In genomic region chr1:212310383-212310782, GRCh38 we compare ENCODE assay signal across 21 cellular contexts. TPM values are rescaled to one million over a fixed set of nuclear protein-coding genes. Genes with fewer than 3 reads are reported as not detected.
A peak's percentile ranks its signal among the peaks of the same experiment; 100 is the strongest.
DNase-seq lines count a peak whose midpoint lies in the region; ATAC-seq and TF ChIP-seq lines count a peak whose summit lies in the region.
"Had no signal": no experiment of that assay in that cellular context is flagged by ENCODE, and none has a peak within 500 bp of the region (broad histone marks: within the 10 kb centered on the region; RNA-seq: fewer than 3 reads in every experiment).

No MANE protein-coding gene starts in this region.

- CTCF ChIA-PET in MCF 10A (lab: Yijun Ruan, JAX) (interaction anchor here (0.5 to 7.1 kb wide), 15 partner anchors 9 to 275 kb away, joined by 3 to 177 read pairs (median 4); partner anchors contain the start of genes DTL and INTS7), Panc1 (lab: Charles Lee) (interaction anchor here (0.6 kb wide), 1 partner anchor 19 kb away, joined by 3 read pairs; no protein-coding TSS in a partner anchor)

- in situ Hi-C loops in Panc1 (cut with HindIII; ENCODE audit: low pct_unique_long_range_greater_than_20kb, low sequenced_read_pairs), result no loop called here

- no peak overlapping the region for H3K4me3 ChIP-seq in breast epithelium
- H3K4me3 ChIP-seq in Panc1 (ENCODE audit: low read depth in 2 of 2, low read length in 2 of 2), result no peak overlapping the region
- no peak overlapping the region for H3K4me3 ChIP-seq in prostate gland
- H3K4me3 ChIP-seq: A549, heart right ventricle, mucosa of descending colon had no signal

- TF ChIP-seq CTCF in MCF 10A (IDR thresholded peaks at IDR 0.05; ENCODE audit: unreplicated experiment) (no peak), breast epithelium (IDR thresholded peaks at IDR 0.05) (no peak), Panc1 (IDR thresholded peaks at IDR 0.05) (no peak), prostate gland (IDR thresholded peaks at IDR 0.05) (no peak)

- no peaks in the 10 kb centered on the region for H3K4me1 ChIP-seq in breast epithelium
- H3K4me1 ChIP-seq in Panc1 (ENCODE audit: control insufficient read depth, insufficient read depth, low read length), result peaks cover 25% of the 10 kb centered on the region
- H3K4me1 ChIP-seq in prostate gland (replicated peaks), result no peaks in the 10 kb centered on the region

- DNase-seq in MCF 10A (ENCODE audit: unreplicated experiment) (no peak), breast epithelium (ENCODE audit: low spot score in 2 of 2) (no peak), Panc1 (ENCODE audit: low read depth, low spot score) (no peak), immature natural killer cell (no peak), substantia nigra (lab: John Stamatoyannopoulos, UW) (no peak), prostate gland (ENCODE audit: low spot score) (no peak), KG1 (lab: John Stamatoyannopoulos, UW) (no peak), GDM1 (lab: John Stamatoyannopoulos, UW) (no peak)
- DNase-seq: heart right ventricle; Karpas-422; mucosa of descending colon; NCI-H1105; NCI-H2107; NCI-H524; occipital lobe; right cardiac atrium; SK-N-SH; stimulated activated CD4-positive, alpha-beta T cell treated with anti-CD3 and anti-CD28 coated beads, Interleukin-12 subunit alpha, Interleukin-12 subunit beta, amount 100 ng/mL, for 4 hours had no signal

- no peak for ATAC-seq in Panc1
- ATAC-seq: A549, right cardiac atrium had no signal

- H3K27ac ChIP-seq in breast epithelium (peak overlapping the region in 1 of 2 donors; percentile 64), Panc1 (ENCODE audit: low read length) (peak overlapping the region; percentile 31), substantia nigra (ENCODE audit: low read depth, low read length, poor library complexity, severe bottlenecking) (peak overlapping the region; percentile 29), prostate gland (no peak overlapping the region)
- H3K27ac ChIP-seq: A549, RWPE1 had no signal

- H3K27me3 ChIP-seq in breast epithelium (no peaks in the 10 kb centered on the region), Panc1 (ENCODE audit: control insufficient read depth, insufficient read depth, low read length) (no peaks in the 10 kb centered on the region), prostate gland (replicated peaks; ENCODE audit: insufficient read depth) (no peaks in the 10 kb centered on the region)
- H3K27me3 ChIP-seq: heart right ventricle had no signal

- POLR2A ChIA-PET in MCF 10A (lab: Yijun Ruan, JAX), result interaction anchor here (0.6 to 4.1 kb wide), 5 partner anchors 9 to 145 kb away, joined by 3 to 25 read pairs (median 3); partner anchors contain the start of gene PPP2R5A
- POLR2A ChIA-PET in Panc1 (lab: Charles Lee), result no interaction called here

- H3K9me3 ChIP-seq in breast epithelium (peaks cover 0 to 5% of the 10 kb centered on the region in 2 donors), Panc1 (ENCODE audit: control insufficient read depth, insufficient read depth, low read depth, low read length) (no peaks in the 10 kb centered on the region), prostate gland (no peaks in the 10 kb centered on the region)
- H3K9me3 ChIP-seq: A549, mucosa of descending colon, SK-N-SH had no signal

- BruUV-seq in MCF 10A (replicated peaks; lab: Mats Ljungman, UMichigan), result no TSS peak
- no TSS peak for BruUV-seq in Panc1 (replicated peaks; lab: Mats Ljungman, UMichigan)

- peaks cover 21% of the 10 kb centered on the region for H3K4me1 Mint-ChIP-seq in MCF 10A (ENCODE audit: insufficient read depth, unreplicated experiment)
- peaks cover 75 to 88% of the 10 kb centered on the region in 2 donors for H3K4me1 Mint-ChIP-seq in immature natural killer cell

- H3K9me3 Mint-ChIP-seq in MCF 10A (ENCODE audit: unreplicated experiment), result no peaks in the 10 kb centered on the region
- no peaks in the 10 kb centered on the region for H3K9me3 Mint-ChIP-seq in immature natural killer cell

- H3K27ac Mint-ChIP-seq in MCF 10A (ENCODE audit: low read depth, unreplicated experiment), result peak overlapping the region; percentile 44
- H3K27ac Mint-ChIP-seq in immature natural killer cell, result peak overlapping the region in 4 of 6 donors; percentile 15 to 75 (median 38)

- H3K36me3 ChIP-seq in breast epithelium (no peaks in the 10 kb centered on the region), Panc1 (ENCODE audit: control insufficient read depth, insufficient read depth, low read length) (no peaks in the 10 kb centered on the region), prostate gland (no peaks in the 10 kb centered on the region)

- TF ChIP-seq POLR2A in breast epithelium (IDR thresholded peaks at IDR 0.05) (no peak), prostate gland (IDR thresholded peaks at IDR 0.05) (no peak)

- H3K36me3 Mint-ChIP-seq in MCF 10A (ENCODE audit: insufficient read depth, unreplicated experiment), result peaks cover 7% of the 10 kb centered on the region
- peaks cover 0 to 17% (median 9%) of the 10 kb centered on the region in 3 donors for H3K36me3 Mint-ChIP-seq in immature natural killer cell

- no peak overlapping the region for H3K4me3 Mint-ChIP-seq in MCF 10A (ENCODE audit: unreplicated experiment)
- H3K4me3 Mint-ChIP-seq in immature natural killer cell, result no peak overlapping the region
- H3K4me3 Mint-ChIP-seq: activated naive CD4-positive, alpha-beta T cell treated with anti-CD3 and anti-CD28 coated beads, Interleukin-2, amount 50 U/mL, for 24 hours had no signal

- H3K27me3 Mint-ChIP-seq in MCF 10A (ENCODE audit: insufficient read depth, unreplicated experiment) (no peaks in the 10 kb centered on the region), immature natural killer cell (ENCODE audit: low read depth in 3 of 3) (peaks cover 0 to 2% (median 0%) of the 10 kb centered on the region in 3 donors)
- H3K27me3 Mint-ChIP-seq: activated naive CD4-positive, alpha-beta T cell treated with anti-CD3 and anti-CD28 coated beads, Interleukin-2, amount 50 U/mL, for 24 hours had no signal

- 73% methylated on average over 3 of the region's 3 CpGs for WGBS in prostate gland

- intact Hi-C loops in MCF 10A (cut with micrococcal nuclease), result no loop called here
- intact Hi-C loops in breast epithelium (cut with DNase I; ENCODE audit: low total_unique reads), result loop anchor here (10.0 kb wide), 1 partner anchor 54 kb away; no protein-coding TSS in a partner anchor
- intact Hi-C loops in Panc1 (cut with micrococcal nuclease; ENCODE audit: unreplicated experiment), result no loop called here
- intact Hi-C loops in prostate gland (cut with DNase I), result no loop called here

RNA-seq across cellular contexts. Expression of gene PPP2R5A, which starts 25.2 kb away (rescaled TPM):
- total RNA-seq in MCF 10A (2022) (37.5 and 38.6 TPM in 2 replicates), breast epithelium (10 to 100 TPM; 48.5 to 85.5 (median 57.4) TPM), Panc1 (2021; ENCODE audit: unreplicated experiment) (44.3 TPM), prostate gland (10 to 100 TPM; 33.5 to 49.5 TPM)
- 19.5 TPM for polyA plus RNA-seq in Panc1 (2012; ENCODE audit: insufficient read length)
- polyA plus RNA-seq in immature natural killer cell, result 10 to 100 TPM; 57.0 to 87.2 (median 64.6) TPM

Comparison
In these comparisons a context has a peak if more than half of its experiments do, and no peak if none do; other contexts are left out.
1. H3K27ac ChIP-seq: peak in Panc1 (single experiment) and substantia nigra (single experiment); none in prostate gland (0 of 2).